Comparison of ENCODE assay signal across 14 cellular contexts in genomic region chr17:42399948-42400843, GRCh38. TPM values are rescaled to one million over a fixed set of nuclear protein-coding genes. Genes with fewer than 3 reads are reported as not detected.
DNase-seq lines count a peak whose midpoint lies in the region; ATAC-seq, FAIRE-seq and TF ChIP-seq lines count a peak whose summit lies in the region.
"Had no signal": no experiment of that assay in that cellular context is flagged by ENCODE, and none has a peak within 500 bp of the region (broad histone marks: within the 10 kb centered on the region; RNA-seq: fewer than 3 reads in every experiment).

No MANE protein-coding gene starts in this region.

- no peak for TF ChIP-seq POLR2A in IMR-90 (IDR thresholded peaks at IDR 0.05; ENCODE audit: low read depth, low read length)

- TF ChIP-seq RAD21 in IMR-90 (IDR thresholded peaks at IDR 0.05; ENCODE audit: low read length), result no peak

- H4K20me1 ChIP-seq in IMR-90 (ENCODE audit: insufficient read depth, low read length) (peaks cover 68% of the 10 kb centered on the region), astrocyte (ENCODE audit: insufficient read depth, low read length) (peaks cover 63% of the 10 kb centered on the region)

- H3K18ac ChIP-seq in IMR-90 (ENCODE audit: low read depth, low read length), result no peak overlapping the region

- H3K27ac Mint-ChIP-seq in astrocyte (ENCODE audit: unreplicated experiment) (peak overlapping the region; percentile 72), neural crest cell (ENCODE audit: unreplicated experiment) (peak overlapping the region; percentile 58)

- no peak overlapping the region for H3K56ac ChIP-seq in IMR-90 (ENCODE audit: extremely low read depth, insufficient read depth, low read length)

- WGBS in IMR-90 (ENCODE audit: extremely low coverage in 2 of 2, insufficient read length in 1 of 2), 2 experiments, result 69% methylated on average over 2 of the region's 6 CpGs; no CpG with 5 or more reads in 1 of the 2 experiments

- H2AK9ac ChIP-seq in IMR-90 (replicated peaks; ENCODE audit: low read depth, low read length, poor library complexity), result peak overlapping the region; percentile 21

- H3K27me3 Mint-ChIP-seq in astrocyte (ENCODE audit: low read depth, unreplicated experiment), result no peaks in the 10 kb centered on the region
- no peaks in the 10 kb centered on the region for H3K27me3 Mint-ChIP-seq in neural crest cell (ENCODE audit: low read depth)

- peaks cover 34% of the 10 kb centered on the region for H3K79me2 ChIP-seq in astrocyte (ENCODE audit: insufficient read depth, low read length)

- H3K27ac ChIP-seq in IMR-90 (ENCODE audit: insufficient read depth, low read length) (peak overlapping the region; percentile 2; the same call in 1 of the 2 replicates), astrocyte (ENCODE audit: low read depth, low read length) (no peak overlapping the region)

- H3K9me1 ChIP-seq in IMR-90 (ENCODE audit: insufficient read depth, low read length), result peaks cover 10% of the 10 kb centered on the region

- H2BK120ac ChIP-seq in IMR-90 (ENCODE audit: low read depth, low read length), result no peak overlapping the region

- BruUV-seq in IMR-90 (replicated peaks; lab: Mats Ljungman, UMichigan), result no TSS peak

- no peak overlapping the region for H2BK20ac ChIP-seq in IMR-90 (ENCODE audit: low read depth, low read length)

- peak overlapping the region; percentile 23 for H2BK5ac ChIP-seq in IMR-90 (ENCODE audit: low read depth, low read length, poor library complexity, severe bottlenecking)

- H3K9me3 ChIP-seq in IMR-90 (ENCODE audit: control insufficient read depth, insufficient read depth, low read length), result no peaks in the 10 kb centered on the region
- no peaks in the 10 kb centered on the region for H3K9me3 ChIP-seq in astrocyte (ENCODE audit: insufficient read depth, low read depth, low read length)

- H2AK5ac ChIP-seq in IMR-90 (ENCODE audit: low read depth, low read length), result no peak overlapping the region

- dilution Hi-C loops in IMR-90 (cut with HindIII; ENCODE audit: low sequenced_read_pairs, unreplicated experiment), result no loop called here

- 0 out of 2 replicates have a peak overlapping the region, but pooled peaks have one; percentile 5 for H4K5ac ChIP-seq in IMR-90 (ENCODE audit: low read depth, low read length)

- H3K14ac ChIP-seq in IMR-90 (replicated peaks; ENCODE audit: low read depth, low read length), result no peak overlapping the region

- H3K4ac ChIP-seq in IMR-90 (ENCODE audit: low read depth, low read length), result no peak overlapping the region

- H4K91ac ChIP-seq in IMR-90 (ENCODE audit: insufficient read depth, low read depth, low read length), result no peak overlapping the region

- ATAC-seq in IMR-90 (ENCODE audit: low read depth), result no peak
- no peak for ATAC-seq in HG03280 (IDR thresholded peaks at IDR 0.05; ENCODE audit: unreplicated experiment)
- no peak for ATAC-seq in GM21528 (IDR thresholded peaks at IDR 0.05; ENCODE audit: low FRiP score, unreplicated experiment)
- ATAC-seq in HG03039 (IDR thresholded peaks at IDR 0.05; ENCODE audit: unreplicated experiment), result no peak

- H3K36me3 ChIP-seq in IMR-90 (ENCODE audit: control insufficient read depth, insufficient read depth, low read length) (peaks cover 32% of the 10 kb centered on the region), astrocyte (ENCODE audit: insufficient read depth, low read length) (peaks cover 23% of the 10 kb centered on the region)

- intact Hi-C loops in IMR-90 (cut with micrococcal nuclease), result loop anchor here (1.0 to 5.0 kb wide), 2 partner anchors 78 to 373 kb away; no protein-coding TSS in a partner anchor

- no peaks in the 10 kb centered on the region for H3K27me3 ChIP-seq in IMR-90 (ENCODE audit: control insufficient read depth, insufficient read depth, low read length)
- H3K27me3 ChIP-seq in astrocyte (ENCODE audit: insufficient read depth, low read length), result no peaks in the 10 kb centered on the region

- CTCF ChIA-PET in IMR-90 (lab: Yijun Ruan, JAX), result interaction anchor here (0.6 kb wide), 1 partner anchor 119 kb away, joined by 3 read pairs; no protein-coding TSS in a partner anchor

- peaks cover 21 to 70% of the 10 kb centered on the region in 2 experiments for H3K79me1 ChIP-seq in IMR-90 (ENCODE audit: low read depth in 1 of 2, low read length in 2 of 2)

- H3K9me3 Mint-ChIP-seq in astrocyte (ENCODE audit: unreplicated experiment), result no peaks in the 10 kb centered on the region
- peaks cover 2% of the 10 kb centered on the region for H3K9me3 Mint-ChIP-seq in neural crest cell

- H3K23ac ChIP-seq in IMR-90 (ENCODE audit: low read depth, low read length), result no peak overlapping the region

- H4K8ac ChIP-seq in IMR-90 (ENCODE audit: low read depth in 2 of 2, low read length in 2 of 2), result 0 out of 4 replicates have a peak overlapping the region, but pooled peaks of 1 of the 2 experiments have one; percentile 14

- H3K4me1 ChIP-seq in IMR-90 (ENCODE audit: control insufficient read depth, insufficient read depth, low read length) (peaks cover 19% of the 10 kb centered on the region), astrocyte (ENCODE audit: insufficient read depth, low read length) (peaks cover 10% of the 10 kb centered on the region)

- TF ChIP-seq CTCF in IMR-90 (conservative IDR thresholded peaks at IDR 0.05; ENCODE audit: low read depth, low read length), result no peak
- no peak for TF ChIP-seq CTCF in astrocyte (IDR thresholded peaks at IDR 0.05; ENCODE audit: insufficient read depth, low read depth, low read length)
- no peak for TF ChIP-seq CTCF in neural crest cell (conservative IDR thresholded peaks at IDR 0.05)

- H2BK15ac ChIP-seq in IMR-90 (ENCODE audit: low read depth, low read length), result no peak overlapping the region

- H3K4me2 ChIP-seq in IMR-90 (ENCODE audit: low read depth, low read length), result no peak overlapping the region
- no peak overlapping the region for H3K4me2 ChIP-seq in astrocyte (ENCODE audit: low read length)

- H3K4me3 ChIP-seq in IMR-90 (ENCODE audit: insufficient read depth, low read depth, low read length) (no peak overlapping the region), astrocyte (ENCODE audit: insufficient read depth, low read depth, low read length) (no peak overlapping the region)

- H3K4me1 Mint-ChIP-seq in astrocyte (ENCODE audit: low read depth, unreplicated experiment) (peaks cover 26% of the 10 kb centered on the region), neural crest cell (peaks cover 20% of the 10 kb centered on the region)

- DNase-seq in G401 (ENCODE audit: low spot score) (peak; percentile 40), IMR-90 (no peak), astrocyte (ENCODE audit: low read depth) (no peak), neural crest cell (ENCODE audit: low read depth, low spot score) (no peak), NCI-H510A treated with DMSO at 0.1 percent for 48 hours (lab: John Stamatoyannopoulos, UW) (no peak)
- DNase-seq: Kasumi-1; NCI-H2081 treated with DMSO at 0.1 percent for 48 hours; stimulated activated CD4-positive, alpha-beta T cell treated with anti-CD3 and anti-CD28 coated beads, Interleukin-1b, Interleukin-23, amount 100 ng/mL, for 48 hours; stimulated activated naive CD4-positive, alpha-beta T cell treated with Interleukin-2 at 50 U/mL for 16 hours had no signal

- FAIRE-seq in astrocyte (lab: Jason Lieb, UNC), result no peak
- FAIRE-seq: GM19239, TTC549 had no signal

- H3K9ac ChIP-seq in IMR-90 (ENCODE audit: low read depth, low read length) (no peak overlapping the region), astrocyte (ENCODE audit: low read length) (no peak overlapping the region)

- no peak overlapping the region for H2AFZ ChIP-seq in IMR-90 (replicated peaks; ENCODE audit: low read length, poor library complexity)
- H2AFZ ChIP-seq in astrocyte (ENCODE audit: low read depth, low read length), result no peak overlapping the region

- no peak overlapping the region for H3K4me3 Mint-ChIP-seq in astrocyte (ENCODE audit: unreplicated experiment)
- H3K4me3 Mint-ChIP-seq in neural crest cell, result no peak overlapping the region

- in situ Hi-C loops in G401 (cut with HindIII; ENCODE audit: low sequenced_read_pairs), result no loop called here
- in situ Hi-C loops in IMR-90 (cut with MboI; ENCODE audit: low sequenced_read_pairs), result loop anchor here (5.0 kb wide), 1 partner anchor 78 kb away; no protein-coding TSS in a partner anchor

- H3K36me3 Mint-ChIP-seq in astrocyte (ENCODE audit: low read depth, unreplicated experiment), result peaks cover 19% of the 10 kb centered on the region
- no peaks in the 10 kb centered on the region for H3K36me3 Mint-ChIP-seq in neural crest cell (ENCODE audit: low read depth)

- POLR2A ChIA-PET in IMR-90 (lab: Charles Lee; ENCODE audit: unreplicated experiment), result interaction anchor here (0.6 kb wide), 2 partner anchors 12 to 688 kb away, joined by 3 to 4 read pairs; partner anchors contain the start of gene STAT3

TF ChIP-seq in IMR-90, 13 proteins besides CTCF, POLR2A, EP300 and RAD21 (continues in another document):
- no peak for TF ChIP-seq MXI1 (IDR thresholded peaks at IDR 0.05; ENCODE audit: borderline replicate concordance, low read depth, low read length)
- TF ChIP-seq NFE2L2 (IDR thresholded peaks at IDR 0.05; ENCODE audit: low read depth, low read length), result no peak

RNA-seq across cellular contexts. Expression of gene STAT3, which starts 12.0 kb away (rescaled TPM):
- 48.8 and 58.5 TPM in 2 replicates for total RNA-seq in G401 (2014; rRNA removed; shearing (Covaris generic))
- total RNA-seq in IMR-90 (2012; rRNA removed) (61.9 and 66.3 TPM in 2 replicates), astrocyte (145 and 154 TPM in 2 replicates), neural crest cell (38.0 and 40.9 TPM in 2 replicates)
- 47.2 and 48.0 TPM in 2 replicates for polyA plus RNA-seq in IMR-90 (2012; rRNA removed)
- polyA plus RNA-seq in IMR-90 (2012; cell fraction: cytosol; rRNA removed), result 28.3 and 33.2 TPM in 2 replicates
- polyA plus RNA-seq in IMR-90 (2012; cell fraction: nucleus; rRNA removed; ENCODE audit: low replicate concordance), result 56.6 and 109 TPM in 2 replicates

RNA-seq across cellular contexts. Expression of gene CAVIN1, which starts 22.9 kb away (rescaled TPM):
- 755 and 829 TPM in 2 replicates for total RNA-seq in G401 (2014; rRNA removed; shearing (Covaris generic))
- 556 and 644 TPM in 2 replicates for total RNA-seq in IMR-90 (2012; rRNA removed)
- 491 and 533 TPM in 2 replicates for polyA plus RNA-seq in IMR-90 (2012; rRNA removed)
- 401 and 422 TPM in 2 replicates for polyA plus RNA-seq in IMR-90 (2012; cell fraction: cytosol; rRNA removed)
- 174 and 195 TPM in 2 replicates for polyA plus RNA-seq in IMR-90 (2012; cell fraction: nucleus; rRNA removed; ENCODE audit: low replicate concordance)
- total RNA-seq in astrocyte, result 602 and 644 TPM in 2 replicates
- 0.09 and 0.14 TPM in 2 replicates for total RNA-seq in neural crest cell

RNA-seq across cellular contexts. Expression of gene ATP6V0A1, which starts 58.5 kb away (rescaled TPM):
- 54.0 and 112 TPM in 2 replicates for total RNA-seq in G401 (2014; rRNA removed; shearing (Covaris generic))
- total RNA-seq in IMR-90 (2012; rRNA removed) (18.8 and 23.6 TPM in 2 replicates), astrocyte (75.8 and 78.6 TPM in 2 replicates), neural crest cell (59.4 and 64.7 TPM in 2 replicates)
- polyA plus RNA-seq in IMR-90 (2012; rRNA removed), result 34.0 and 36.2 TPM in 2 replicates
- 24.2 and 40.8 TPM in 2 replicates for polyA plus RNA-seq in IMR-90 (2012; cell fraction: cytosol; rRNA removed)
- polyA plus RNA-seq in IMR-90 (2012; cell fraction: nucleus; rRNA removed; ENCODE audit: low replicate concordance), result 174 and 188 TPM in 2 replicates

Comparison
In these comparisons a context has a peak if more than half of its experiments do, and no peak if none do; other contexts are left out.
1. RNA of gene CAVIN1, which starts 22.9 kb away (total RNA-seq): 755 to 829 TPM in G401, 602 to 644 TPM in astrocyte and 556 to 644 TPM in IMR-90; 0.09 to 0.14 TPM in neural crest cell; every median in the first group is over 100 times any median in the second.